9 cellular contexts compared by ENCODE assay signal in the genomic region with DNA sequence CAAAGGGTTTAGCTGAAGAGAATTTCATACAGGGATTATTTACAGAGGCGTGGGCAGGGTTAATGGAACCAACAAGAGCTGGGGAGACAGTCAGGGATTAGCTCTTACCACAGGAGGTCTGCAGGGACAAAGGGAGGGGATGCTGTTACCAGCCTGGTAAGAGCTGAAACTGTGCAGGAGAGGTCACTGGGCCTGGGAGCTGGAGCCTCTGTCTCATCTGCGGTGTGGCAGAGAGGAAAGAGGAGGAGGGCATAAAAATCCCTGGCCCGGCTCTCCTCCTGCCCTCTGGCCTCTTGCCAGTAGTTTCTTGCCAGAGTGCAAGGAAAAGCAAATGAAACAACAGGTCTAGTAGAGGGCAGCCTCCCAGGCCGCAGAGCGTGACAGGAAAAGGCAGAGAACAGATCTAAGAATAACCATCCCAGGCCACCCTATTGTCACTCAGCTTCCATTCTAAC. TPM values are rescaled to one million over a fixed set of nuclear protein-coding genes. Genes with fewer than 3 reads are reported as not detected.
A peak's percentile ranks its signal among the peaks of the same experiment; 100 is the strongest.
DNase-seq lines count a peak whose midpoint lies in the region; ATAC-seq and TF ChIP-seq lines count a peak whose summit lies in the region.
"Had no signal": no experiment of that assay in that cellular context is flagged by ENCODE, and none has a peak within 500 bp of the region (broad histone marks: within the 10 kb centered on the region; RNA-seq: fewer than 3 reads in every experiment).

No MANE protein-coding gene starts in this region.

- H3K4me3 ChIP-seq in testis = no peak overlapping the region

- WGBS in testis, 2 donors = 42 to 56% methylated on average over 5 of the region's 5 CpGs

- TF ChIP-seq POLR2A in testis (IDR thresholded peaks at IDR 0.05) = no peak

- H3K27ac ChIP-seq in testis = no peak overlapping the region

- intact Hi-C loops in left ventricle myocardium superior (cut with micrococcal nuclease) = loop anchor here (5.0 to 10.0 kb wide), 2 partner anchors 160 to 558 kb away; partner anchors contain the start of gene ATP2B1
- intact Hi-C loops in testis (cut with DNase I; ENCODE audit: low total_unique reads) = no loop called here

- H3K36me3 ChIP-seq in testis (ENCODE audit: low read depth, missing control alignments) = no peaks in the 10 kb centered on the region

- H3K27me3 ChIP-seq in testis = no peaks in the 10 kb centered on the region

- peaks cover 15% of the 10 kb centered on the region for H3K4me1 ChIP-seq in testis

- TF ChIP-seq CTCF in testis (IDR thresholded peaks at IDR 0.05) = no peak

- no peaks in the 10 kb centered on the region for H3K9me3 ChIP-seq in testis

- peak; percentile 85 for DNase-seq in HT1080 (ENCODE audit: low read depth)
- peak; percentile 44 for DNase-seq in SHP77 treated with DMSO at 0.1 percent for 48 hours (lab: John Stamatoyannopoulos, UW)
- DNase-seq in left ventricle myocardium superior = peak; percentile 71
- peak; percentile 47 for DNase-seq in testis
- no peak for DNase-seq in T-helper 2 cell
- DNase-seq: activated T-cell treated with anti-CD3 and anti-CD28 coated beads, Interleukin-2, amount 50 U/mL, for 1 hour had no signal

- ATAC-seq in left ventricle myocardium superior = peak; percentile 95
- ATAC-seq in HG03439 (IDR thresholded peaks at IDR 0.05; ENCODE audit: unreplicated experiment) = no peak
- ATAC-seq in HG02885 (IDR thresholded peaks at IDR 0.05; ENCODE audit: poor library complexity, unreplicated experiment) = no peak
- ATAC-seq in HG03095 (IDR thresholded peaks at IDR 0.05; ENCODE audit: unreplicated experiment) = no peak

RNA-seq across cellular contexts. Expression of gene POC1B, which starts 18.9 kb away (rescaled TPM):
- total RNA-seq in HT1080 (2014; rRNA removed; shearing (Covaris generic)) = 15.1 and 19.3 TPM in 2 replicates
- 24.7 and 27.1 TPM in 2 replicates for polyA plus RNA-seq in HT1080 (2015; cell fraction: cytosol; rRNA removed)
- polyA plus RNA-seq in HT1080 (2015; cell fraction: nucleus; rRNA removed) = 19.6 and 26.5 TPM in 2 replicates
- total RNA-seq in left ventricle myocardium superior (6.4 TPM), testis (10 to 100 TPM; 21.3 to 30.2 TPM)
- polyA plus RNA-seq in testis (ENCODE audit: insufficient read depth, low read depth, low replicate concordance) = 16.8 TPM

RNA-seq across cellular contexts. Expression of gene GALNT4, which starts 20.2 kb away (rescaled TPM):
- total RNA-seq in HT1080 (2014; rRNA removed; shearing (Covaris generic)) = 13.7 and 14.0 TPM in 2 replicates
- polyA plus RNA-seq in HT1080 (2015; cell fraction: cytosol; rRNA removed) = 11.0 and 15.0 TPM in 2 replicates
- polyA plus RNA-seq in HT1080 (2015; cell fraction: nucleus; rRNA removed) = 25.2 and 27.4 TPM in 2 replicates
- total RNA-seq in left ventricle myocardium superior (1.8 TPM), testis (1 to 10 TPM; 3.4 to 4.3 TPM)
- polyA plus RNA-seq in testis (ENCODE audit: insufficient read depth, low read depth, low replicate concordance) = 1.8 TPM

Comparison
In these comparisons a context has a peak if more than half of its experiments do, and no peak if none do; other contexts are left out.
1. DNase-seq: peak in HT1080 (single experiment), SHP77 treated with DMSO at 0.1 percent for 48 hours (single experiment), left ventricle myocardium superior (single experiment) and testis (single experiment); none in T-helper 2 cell (0 of 5).